ENCODE assay signal across 1 cellular context in the genomic region with DNA sequence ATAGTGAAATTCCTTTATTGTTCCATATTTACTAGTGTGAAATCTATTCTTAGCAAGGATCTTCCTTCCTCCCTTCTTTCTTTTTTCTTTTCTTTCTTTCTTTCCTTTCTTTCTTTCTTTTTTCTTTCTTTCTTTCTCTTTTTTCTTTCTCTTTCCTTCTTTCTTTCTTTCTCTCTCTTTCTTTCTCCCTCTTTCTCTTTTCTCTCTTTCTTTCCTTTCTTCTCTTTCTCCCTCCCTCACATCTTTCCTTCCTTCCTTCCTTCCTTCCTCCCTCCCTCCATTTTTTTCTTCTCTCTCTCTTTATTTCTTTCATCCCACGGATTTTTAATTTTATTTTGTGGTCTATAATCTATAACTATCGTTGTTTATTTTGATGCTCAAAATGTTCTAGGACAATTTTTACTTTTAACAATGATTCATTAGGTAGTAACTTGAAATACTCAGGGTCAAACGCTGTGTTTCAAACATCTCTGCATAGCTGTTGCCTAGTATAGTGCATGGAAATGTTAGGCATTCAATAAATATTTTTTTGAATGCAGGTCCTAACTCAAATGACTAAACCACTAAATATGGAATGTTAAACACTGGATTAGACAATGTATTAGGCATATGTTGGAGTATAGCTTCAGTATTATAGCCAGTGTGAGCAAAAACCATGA.
TF ChIP-seq lines count a peak whose summit lies in the region.

No MANE protein-coding gene starts in this region.

TF ChIP-seq in HepG2, 621 proteins besides CTCF, POLR2A, EP300 and RAD21 (continued from another document):
- TF ChIP-seq TFE3 (CRISPR knock-in tag; IDR thresholded peaks at IDR 0.05): no peak
- no peak for TF ChIP-seq ZNF414 (CRISPR knock-in tag; IDR thresholded peaks at IDR 0.05)
- TF ChIP-seq ZNF550 (CRISPR knock-in tag; IDR thresholded peaks at IDR 0.05; ENCODE audit: borderline replicate concordance): no peak
- no peak for TF ChIP-seq ZNF556 (CRISPR knock-in tag; IDR thresholded peaks at IDR 0.05; ENCODE audit: borderline replicate concordance)
- TF ChIP-seq MTA3 (CRISPR knock-in tag; IDR thresholded peaks at IDR 0.05): no peak
- TF ChIP-seq, protein P1, sequence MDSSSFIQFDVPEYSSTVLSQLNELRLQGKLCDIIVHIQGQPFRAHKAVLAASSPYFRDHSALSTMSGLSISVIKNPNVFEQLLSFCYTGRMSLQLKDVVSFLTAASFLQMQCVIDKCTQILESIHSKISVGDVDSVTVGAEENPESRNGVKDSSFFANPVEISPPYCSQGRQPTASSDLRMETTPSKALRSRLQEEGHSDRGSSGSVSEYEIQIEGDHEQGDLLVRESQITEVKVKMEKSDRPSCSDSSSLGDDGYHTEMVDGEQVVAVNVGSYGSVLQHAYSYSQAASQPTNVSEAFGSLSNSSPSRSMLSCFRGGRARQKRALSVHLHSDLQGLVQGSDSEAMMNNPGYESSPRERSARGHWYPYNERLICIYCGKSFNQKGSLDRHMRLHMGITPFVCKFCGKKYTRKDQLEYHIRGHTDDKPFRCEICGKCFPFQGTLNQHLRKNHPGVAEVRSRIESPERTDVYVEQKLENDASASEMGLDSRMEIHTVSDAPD (CRISPR knock-in tag; IDR thresholded peaks at IDR 0.05): no peak
- TF ChIP-seq RNF2 (conservative IDR thresholded peaks at IDR 0.05; ENCODE audit: low read depth): no peak
- TF ChIP-seq ZZZ3 (CRISPR knock-in tag; IDR thresholded peaks at IDR 0.05; ENCODE audit: borderline replicate concordance): no peak
- TF ChIP-seq, protein P2, sequence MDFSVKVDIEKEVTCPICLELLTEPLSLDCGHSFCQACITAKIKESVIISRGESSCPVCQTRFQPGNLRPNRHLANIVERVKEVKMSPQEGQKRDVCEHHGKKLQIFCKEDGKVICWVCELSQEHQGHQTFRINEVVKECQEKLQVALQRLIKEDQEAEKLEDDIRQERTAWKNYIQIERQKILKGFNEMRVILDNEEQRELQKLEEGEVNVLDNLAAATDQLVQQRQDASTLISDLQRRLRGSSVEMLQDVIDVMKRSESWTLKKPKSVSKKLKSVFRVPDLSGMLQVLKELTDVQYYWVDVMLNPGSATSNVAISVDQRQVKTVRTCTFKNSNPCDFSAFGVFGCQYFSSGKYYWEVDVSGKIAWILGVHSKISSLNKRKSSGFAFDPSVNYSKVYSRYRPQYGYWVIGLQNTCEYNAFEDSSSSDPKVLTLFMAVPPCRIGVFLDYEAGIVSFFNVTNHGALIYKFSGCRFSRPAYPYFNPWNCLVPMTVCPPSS (IDR thresholded peaks at IDR 0.05): no peak
- TF ChIP-seq ZNF12 (CRISPR knock-in tag; IDR thresholded peaks at IDR 0.05): no peak
- no peak for TF ChIP-seq ZNF878 (CRISPR knock-in tag; IDR thresholded peaks at IDR 0.05)
- no peak for TF ChIP-seq DNMT3B (CRISPR knock-in tag; conservative IDR thresholded peaks at IDR 0.05)
- no peak for TF ChIP-seq HOXD1 (CRISPR knock-in tag; IDR thresholded peaks at IDR 0.05)
- no peak for TF ChIP-seq ZNF720 (CRISPR knock-in tag; IDR thresholded peaks at IDR 0.05)
